16 cellular contexts compared by ENCODE assay signal in the genomic region with DNA sequence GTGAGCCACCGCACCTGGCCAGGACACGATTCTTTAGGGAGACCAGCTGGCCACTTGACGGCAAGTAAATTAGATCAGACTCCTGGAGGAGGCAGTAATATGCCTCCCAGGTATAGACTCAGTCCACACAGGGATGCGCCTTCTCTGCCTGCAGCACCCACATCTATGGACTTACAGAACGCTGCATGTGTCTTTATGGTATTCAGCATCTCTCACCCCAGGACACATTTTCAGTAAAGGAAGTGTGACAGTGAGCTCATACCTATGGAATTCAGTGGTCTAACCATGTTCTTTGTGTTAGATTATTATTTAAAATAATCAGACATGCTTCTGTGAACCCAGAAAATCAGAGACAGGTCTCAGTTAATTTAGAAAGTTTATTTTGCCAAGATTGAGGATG. TPM values are rescaled to one million over a fixed set of nuclear protein-coding genes. Genes with fewer than 3 reads are reported as not detected.
DNase-seq lines count a peak whose midpoint lies in the region; ATAC-seq and TF ChIP-seq lines count a peak whose summit lies in the region.
"Had no signal": no experiment of that assay in that cellular context is flagged by ENCODE, and none has a peak within 500 bp of the region (broad histone marks: within the 10 kb centered on the region; RNA-seq: fewer than 3 reads in every experiment).

No MANE protein-coding gene starts in this region.

- H3K36me3 Mint-ChIP-seq in nephron progenitor cell (ENCODE audit: low read depth), result peaks cover 5% of the 10 kb centered on the region
- no peaks in the 10 kb centered on the region for H3K36me3 Mint-ChIP-seq in immature natural killer cell
- H3K36me3 Mint-ChIP-seq: memory B cell had no signal

- H3K4me3 Mint-ChIP-seq in nephron progenitor cell (no peak overlapping the region), immature natural killer cell (peak overlapping the region in 1 of 5 donors; percentile 24)
- H3K4me3 Mint-ChIP-seq: memory B cell had no signal

- peak; percentile 55 for DNase-seq in Daoy (ENCODE audit: low read depth)
- DNase-seq in NCI-H524 treated with DMSO at 0.1 percent for 48 hours (lab: John Stamatoyannopoulos, UW), result peak; percentile 11
- DNase-seq in choroid plexus epithelial cell (ENCODE audit: low read depth), result peak; percentile 71
- DNase-seq in nephron progenitor cell, result no peak
- DNase-seq in NCI-H510A (lab: John Stamatoyannopoulos, UW), result no peak
- DNase-seq in immature natural killer cell, result no peak
- DNase-seq: activated gamma-delta T cell; MV-4-11; NK-92 treated with Interleukin-12 subunit alpha and Interleukin-12 subunit beta, amount 100 ng/mL, for 24 hours; pancreas; Right ventricle myocardium superior; stimulated activated CD4-positive, alpha-beta T cell treated with anti-CD3 and anti-CD28 coated beads, Interleukin-12 subunit alpha, Interleukin-12 subunit beta, amount 100 ng/mL, for 4 hours had no signal

- H3K4me1 Mint-ChIP-seq in nephron progenitor cell, result peaks cover 20% of the 10 kb centered on the region
- peaks cover 17 to 22% of the 10 kb centered on the region in 2 donors for H3K4me1 Mint-ChIP-seq in immature natural killer cell

- H3K27me3 Mint-ChIP-seq in nephron progenitor cell (ENCODE audit: low read depth, poor library complexity) (no peaks in the 10 kb centered on the region), immature natural killer cell (ENCODE audit: low read depth in 3 of 3) (peaks cover 6 to 12% (median 7%) of the 10 kb centered on the region in 3 donors)
- H3K27me3 Mint-ChIP-seq: memory B cell had no signal

- H3K9me3 Mint-ChIP-seq in nephron progenitor cell (peaks cover 5% of the 10 kb centered on the region), immature natural killer cell (no peaks in the 10 kb centered on the region)
- H3K9me3 Mint-ChIP-seq: memory B cell had no signal

- ATAC-seq in GM19395 (IDR thresholded peaks at IDR 0.05; ENCODE audit: unreplicated experiment) (no peak), HG02981 (IDR thresholded peaks at IDR 0.05; ENCODE audit: unreplicated experiment) (no peak)
- ATAC-seq: pancreas had no signal

- peak overlapping the region; percentile 10 for H3K27ac Mint-ChIP-seq in nephron progenitor cell
- no peak overlapping the region for H3K27ac Mint-ChIP-seq in immature natural killer cell
- H3K27ac Mint-ChIP-seq: memory B cell had no signal

- TF ChIP-seq CTCF in choroid plexus epithelial cell (conservative IDR thresholded peaks at IDR 0.05; ENCODE audit: low read depth, low read length), result no peak
- TF ChIP-seq CTCF in nephron progenitor cell (IDR thresholded peaks at IDR 0.05), result no peak

- no peak overlapping the region for H3K4me3 ChIP-seq in choroid plexus epithelial cell (ENCODE audit: low read depth, low read length)
- H3K4me3 ChIP-seq: ascending aorta, pancreas had no signal

RNA-seq across cellular contexts. Expression of a gene that starts 5.9 kb away (rescaled TPM):
- 224 and 244 TPM in 2 replicates for total RNA-seq in Daoy (2014; rRNA removed; shearing (Covaris generic))
- polyA plus RNA-seq in immature natural killer cell, result 10 to 100 TPM; 31.1 to 63.7 (median 59.5) TPM

RNA-seq across cellular contexts. Expression of a gene that starts 41.0 kb away (rescaled TPM):
- 18.4 and 30.3 TPM in 2 replicates for total RNA-seq in Daoy (2014; rRNA removed; shearing (Covaris generic))
- 10 to 100 TPM; 37.1 to 59.9 (median 41.6) TPM for polyA plus RNA-seq in immature natural killer cell

Comparison
In these comparisons a context has a peak if more than half of its experiments do, and no peak if none do; other contexts are left out.
1. DNase-seq: peak in Daoy (single experiment), NCI-H524 treated with DMSO at 0.1 percent for 48 hours (single experiment) and choroid plexus epithelial cell (single experiment); none in nephron progenitor cell (single experiment), NCI-H510A (single experiment) and immature natural killer cell (0 of 3).